Comparison of ENCODE assay signal across 21 cellular contexts in genomic region chr2:33839791-33840190, GRCh38.
"Had no signal": no experiment of that assay in that cellular context is flagged by ENCODE, and none has a peak within 500 bp of the region (broad histone marks: within the 10 kb centered on the region; RNA-seq: fewer than 3 reads in every experiment).

No MANE protein-coding gene starts in this region.

- H3K9me3 ChIP-seq: left ventricle myocardium inferior, ovary, right atrium auricular region, right lobe of liver, stomach, testis, thyroid gland, transverse colon had no signal

- H3K27ac ChIP-seq: hepatocyte, left ventricle myocardium inferior, ovary, right atrium auricular region, right lobe of liver, stomach, testis, thyroid gland, transverse colon, upper lobe of left lung had no signal

- H3K4me3 ChIP-seq: hepatocyte, left ventricle myocardium inferior, lung, mucosa of descending colon, ovary, right atrium auricular region, right lobe of liver, smooth muscle cell, stomach, testis, thyroid gland, transverse colon, upper lobe of left lung had no signal

- H3K36me3 ChIP-seq: left ventricle myocardium inferior, ovary, right atrium auricular region, right lobe of liver, stomach, thyroid gland, transverse colon, upper lobe of left lung had no signal

- H3K27me3 ChIP-seq: hepatocyte, ovary, right atrium auricular region, right lobe of liver, stomach, testis, thyroid gland, transverse colon, upper lobe of left lung had no signal

- DNase-seq: islet precursor cell; left ventricle myocardium inferior; midbrain; mucosa of descending colon; naive thymus-derived CD4-positive, alpha-beta T cell; ovary; right lobe of liver; stimulated activated CD4-positive, alpha-beta T cell treated with anti-CD3 and anti-CD28 coated beads, Interleukin-1b, Interleukin-23, amount 100 ng/mL, for 48 hours; stimulated activated CD4-positive, alpha-beta T cell treated with anti-CD3 and anti-CD28 coated beads, Interleukin-2, amount 100 ng/mL, for 48 hours; stimulated activated CD4-positive, alpha-beta T cell treated with anti-CD3 and anti-CD28 coated beads, Interleukin-4, amount 100 ng/mL, for 4 hours; stimulated activated CD8-positive, alpha-beta memory T cell treated with anti-CD3 and anti-CD28 coated beads, Interleukin-4, amount 100 ng/mL, for 48 hours; stimulated activated naive CD8-positive, alpha-beta T cell treated with anti-CD3 and anti-CD28 coated beads, Interleukin-15, Interleukin-2, amounts not matched to agents 100 U/mL and 50 U/mL, for 24 hours; stomach; testis; thyroid gland; transverse colon had no signal
